ENCODE assay signal across 8 cellular contexts in the genomic region with DNA sequence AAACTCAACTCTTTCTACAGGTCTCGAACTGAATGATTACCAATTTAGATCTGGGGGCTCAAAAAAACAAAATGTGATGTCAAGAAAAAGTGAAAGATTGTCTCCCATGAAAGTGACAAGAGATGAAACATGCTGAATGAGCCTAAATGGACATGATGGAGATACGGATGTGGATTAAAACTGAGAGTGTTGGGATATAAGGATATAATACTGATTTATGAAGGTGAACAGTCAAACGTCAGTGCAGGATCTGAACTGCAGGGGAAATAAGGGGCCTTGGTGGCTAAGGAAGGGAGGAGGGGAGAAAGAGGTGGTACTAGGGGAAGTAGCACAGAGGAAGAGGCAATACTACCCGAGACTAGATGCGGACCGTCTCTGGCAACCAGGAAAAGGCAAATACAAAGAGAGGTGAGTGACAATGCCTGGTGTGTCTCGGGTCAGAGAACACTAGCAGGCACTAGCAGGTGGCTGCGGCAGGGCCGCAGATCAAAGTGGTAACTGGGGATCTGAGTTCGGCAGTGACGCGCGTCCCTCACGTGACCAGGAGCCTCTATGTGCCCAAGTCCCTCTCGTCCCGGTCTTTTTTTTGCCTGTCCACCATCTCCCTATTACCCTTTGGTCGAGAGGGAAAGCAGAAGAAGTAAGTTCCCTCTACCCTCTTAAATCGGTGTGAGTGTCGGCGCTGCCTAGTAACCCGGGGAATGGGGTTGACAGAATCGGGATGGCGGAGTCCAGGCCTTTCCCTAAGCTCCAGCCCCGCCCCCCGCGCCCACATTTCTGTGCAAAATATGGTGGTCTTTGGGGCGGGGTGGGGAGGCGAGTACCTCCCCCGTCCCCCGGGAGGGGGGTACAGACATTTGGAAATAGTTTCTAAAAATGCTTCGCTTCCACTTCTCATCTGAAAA. TPM values are rescaled to one million over a fixed set of nuclear protein-coding genes. Genes with fewer than 3 reads are reported as not detected.
DNase-seq lines count a peak whose midpoint lies in the region; ATAC-seq and TF ChIP-seq lines count a peak whose summit lies in the region.

A gene with protein sequence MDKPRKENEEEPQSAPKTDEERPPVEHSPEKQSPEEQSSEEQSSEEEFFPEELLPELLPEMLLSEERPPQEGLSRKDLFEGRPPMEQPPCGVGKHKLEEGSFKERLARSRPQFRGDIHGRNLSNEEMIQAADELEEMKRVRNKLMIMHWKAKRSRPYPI (plus strand): TSS at position 590 of the 905 bp plus-strand sequence. CDS start 942 bp downstream, outside the sequence.

- H3K36me3 ChIP-seq in muscle layer of duodenum (ENCODE audit: control insufficient read depth in 1 of 2, insufficient read depth in 2 of 2, low read length in 2 of 2): no peaks in the 10 kb centered on the region
- H3K36me3 ChIP-seq in thoracic aorta: no peaks in the 10 kb centered on the region

- H3K4me3 ChIP-seq in AG04450 (ENCODE audit: low read depth, low read length) (peak within 1 kb of the TSS; percentile 71), muscle layer of duodenum (ENCODE audit: low read depth in 1 of 2, low read length in 2 of 2) (peak within 1 kb of the TSS; percentile 77 to 78), thoracic aorta (peak within 1 kb of the TSS; percentile 86)

- ATAC-seq in GM18867 (IDR thresholded peaks at IDR 0.05; ENCODE audit: unreplicated experiment): peak; percentile 78
- ATAC-seq in HG03066 (IDR thresholded peaks at IDR 0.05; ENCODE audit: low read depth, unreplicated experiment): peak; percentile 47
- ATAC-seq in thoracic aorta (ENCODE audit: insufficient number of reproducible peaks, low FRiP score, low read depth): peak; percentile 60

- POLR2A ChIA-PET in AG04450 (lab: Yijun Ruan, JAX): interaction anchor here (0.6 to 1.9 kb wide), 5 partner anchors 11 to 132 kb away, joined by 3 to 4 read pairs (median 4); a partner anchor contains a TSS

- DNase-seq in AG04450 (ENCODE audit: low read depth, low spot score): no peak
- peak; percentile 7 for DNase-seq in NCI-H226
- DNase-seq in activated T-cell treated with anti-CD3 and anti-CD28 coated beads for 4 hours: peak; percentile 15
- peak; percentile 19 for DNase-seq in fibroblast of gingiva (ENCODE audit: low read depth)
- no peak for DNase-seq in thoracic aorta (ENCODE audit: low spot score)

- peak within 1 kb of the TSS; percentile 77 for H3K27ac ChIP-seq in AG04450 (ENCODE audit: low read depth, low read length)
- H3K27ac ChIP-seq in muscle layer of duodenum (ENCODE audit: low read length): peak within 1 kb of the TSS; percentile 91
- peak within 1 kb of the TSS; percentile 93 to 94 for H3K27ac ChIP-seq in thoracic aorta

- CTCF ChIA-PET in AG04450 (lab: Charles Lee): interaction anchor here (2.0 kb wide), 1 partner anchor 11 kb away, joined by 12 read pairs; no protein-coding TSS in a partner anchor

- H3K4me1 ChIP-seq in muscle layer of duodenum (ENCODE audit: control insufficient read depth in 1 of 2, insufficient read depth in 2 of 2, low read length in 2 of 2): peaks cover 4 to 5% of the 10 kb centered on the region in 2 donors
- H3K4me1 ChIP-seq in thoracic aorta (ENCODE audit: control insufficient read depth in 1 of 2, low read depth in 2 of 2): peaks cover 0 to 11% of the 10 kb centered on the region in 2 donors

- TF ChIP-seq CTCF in AG04450 (IDR thresholded peaks at IDR 0.05; ENCODE audit: low read depth, low read length) (no peak), thoracic aorta (IDR thresholded peaks at IDR 0.05) (no peak)

- no peaks in the 10 kb centered on the region for H3K27me3 ChIP-seq in AG04450 (ENCODE audit: control insufficient read depth, insufficient read depth, low read length)
- H3K27me3 ChIP-seq in muscle layer of duodenum (ENCODE audit: low read depth, low read length): no peaks in the 10 kb centered on the region
- no peaks in the 10 kb centered on the region for H3K27me3 ChIP-seq in thoracic aorta (replicated peaks; ENCODE audit: insufficient read depth)

- H3K9me3 ChIP-seq in AG04450 (ENCODE audit: control insufficient read depth, insufficient read depth, low read length) (no peaks in the 10 kb centered on the region), muscle layer of duodenum (ENCODE audit: control insufficient read depth in 1 of 2, low read length in 2 of 2) (no peaks in the 10 kb centered on the region), thoracic aorta (no peaks in the 10 kb centered on the region)

RNA-seq across cellular contexts. Expression of the gene that starts here (rescaled TPM):
- 19.2 and 24.9 TPM in 2 replicates for polyA plus RNA-seq in AG04450 (2011; rRNA removed)
- 3.1 and 4.0 TPM in 2 replicates for polyA minus RNA-seq in AG04450 (2011; rRNA and poly(A)+ RNA removed)
- total RNA-seq in thoracic aorta: 100 to 1,000 TPM; 108 to 134 TPM

Comparison
In these comparisons a context has a peak if more than half of its experiments do, and no peak if none do; other contexts are left out.
1. DNase-seq: peak in NCI-H226 (single experiment), activated T-cell treated with anti-CD3 and anti-CD28 coated beads for 4 hours (single experiment) and fibroblast of gingiva (single experiment); none in AG04450 (single experiment) and thoracic aorta (single experiment).
2. Peak in every context shown above with its lines, with median percentiles within 50 percentile points of each other: H3K27ac ChIP-seq, H3K4me3 ChIP-seq and ATAC-seq.